In the genomic region with DNA sequence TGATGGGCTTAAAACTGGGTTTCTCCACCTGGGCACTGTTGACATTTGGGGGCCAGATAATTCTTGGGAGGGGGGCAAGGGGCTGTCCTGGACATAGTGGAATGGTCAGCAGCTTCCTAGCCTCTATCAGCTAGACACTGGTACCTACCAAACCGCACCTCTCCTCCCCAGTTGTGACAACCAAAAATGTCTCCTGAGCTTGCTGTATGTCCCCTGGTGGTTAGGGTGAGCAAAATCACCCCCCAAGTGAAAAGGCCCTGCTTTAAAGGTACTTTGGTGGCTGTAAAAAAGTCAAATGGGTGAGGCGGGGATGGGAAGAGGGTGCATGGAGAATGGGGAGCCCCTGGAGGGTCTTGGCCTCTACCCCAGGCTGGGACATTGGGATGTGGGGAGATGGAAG, we compare ENCODE assay signal across 25 cellular contexts.
"Had no signal": no experiment of that assay in that cellular context is flagged by ENCODE, and none has a peak within 500 bp of the region (broad histone marks: within the 10 kb centered on the region; RNA-seq: fewer than 3 reads in every experiment).

No MANE protein-coding gene starts in this region.

- H3K4me1 Mint-ChIP-seq: activated T-helper 17 cell treated with anti-CD3 and anti-CD28 coated beads, Interleukin-2, amount 50 U/mL, for 72 hours; stimulated activated effector memory CD8-positive, alpha-beta T cell treated with anti-CD3 and anti-CD28 coated beads, Interleukin-12 subunit alpha, Interleukin-12 subunit beta, amount 100 ng/mL, for 72 hours; stimulated activated naive CD8-positive, alpha-beta T cell treated with anti-CD3 and anti-CD28 coated beads, Interleukin-15, amount 100 ng/mL, for 72 hours had no signal

- H3K9me3 Mint-ChIP-seq: activated naive CD4-positive, alpha-beta T cell treated with anti-CD3 and anti-CD28 coated beads, Interleukin-2, amount 50 U/mL, for 72 hours; activated T-cell treated with anti-CD3 and anti-CD28 coated beads, Interleukin-2, amount 50 U/mL, for 24 hours; activated T-helper 17 cell treated with anti-CD3 and anti-CD28 coated beads, Interleukin-2, amount 50 U/mL, for 72 hours; dendritic cell treated with granulocyte-macrophage colony-stimulating factor and Interleukin-4, amounts not matched to agents 40 ng/mL and 50 ng/mL, for 4 days; natural killer cell treated with Interleukin-12 subunit alpha and Interleukin-12 subunit beta and Interleukin-15 and Interleukin-18, amount 100 ng/mL, for 72 hours; stimulated activated effector memory CD8-positive, alpha-beta T cell treated with anti-CD3 and anti-CD28 coated beads, Interleukin-12 subunit alpha, Interleukin-12 subunit beta, amount 100 ng/mL, for 72 hours; stimulated activated naive CD8-positive, alpha-beta T cell treated with anti-CD3 and anti-CD28 coated beads, Interleukin-15, amount 100 ng/mL, for 72 hours; T-helper 2 cell treated with Interferon-gamma antibody and Interleukin-4, amounts not matched to agents 5 μg/mL and 100 μg/mL, for 36 hours had no signal

- H3K27ac Mint-ChIP-seq: activated naive CD4-positive, alpha-beta T cell treated with anti-CD3 and anti-CD28 coated beads, Interleukin-2, amount 50 U/mL, for 72 hours; activated T-cell treated with anti-CD3 and anti-CD28 coated beads, Interleukin-2, amount 50 U/mL, for 24 hours; activated T-helper 17 cell treated with anti-CD3 and anti-CD28 coated beads, Interleukin-2, amount 50 U/mL, for 72 hours; dendritic cell treated with granulocyte-macrophage colony-stimulating factor and Interleukin-4, amounts not matched to agents 40 ng/mL and 50 ng/mL, for 4 days; natural killer cell treated with Interleukin-12 subunit alpha and Interleukin-12 subunit beta and Interleukin-15 and Interleukin-18, amount 100 ng/mL, for 72 hours; stimulated activated effector memory CD8-positive, alpha-beta T cell treated with anti-CD3 and anti-CD28 coated beads, Interleukin-12 subunit alpha, Interleukin-12 subunit beta, amount 100 ng/mL, for 72 hours; T-helper 2 cell treated with Interferon-gamma antibody and Interleukin-4, amounts not matched to agents 5 μg/mL and 100 μg/mL, for 36 hours had no signal

- H3K4me3 Mint-ChIP-seq: activated T-cell treated with anti-CD3 and anti-CD28 coated beads, Interleukin-2, amount 50 U/mL, for 24 hours; activated T-helper 17 cell treated with anti-CD3 and anti-CD28 coated beads, Interleukin-2, amount 50 U/mL, for 72 hours; dendritic cell treated with granulocyte-macrophage colony-stimulating factor and Interleukin-4, amounts not matched to agents 40 ng/mL and 50 ng/mL, for 4 days; natural killer cell treated with Interleukin-12 subunit alpha and Interleukin-12 subunit beta and Interleukin-15 and Interleukin-18, amount 100 ng/mL, for 72 hours; stimulated activated effector memory CD8-positive, alpha-beta T cell treated with anti-CD3 and anti-CD28 coated beads, Interleukin-12 subunit alpha, Interleukin-12 subunit beta, amount 100 ng/mL, for 72 hours; stimulated activated naive CD8-positive, alpha-beta T cell treated with anti-CD3 and anti-CD28 coated beads, Interleukin-15, amount 100 ng/mL, for 72 hours; T-helper 2 cell treated with Interferon-gamma antibody and Interleukin-4, amounts not matched to agents 5 μg/mL and 100 μg/mL, for 36 hours had no signal

- H3K4me1 ChIP-seq: breast epithelium, right lobe of liver, upper lobe of right lung had no signal

- H3K36me3 Mint-ChIP-seq: activated naive CD4-positive, alpha-beta T cell treated with anti-CD3 and anti-CD28 coated beads, Interleukin-2, amount 50 U/mL, for 72 hours; natural killer cell treated with Interleukin-12 subunit alpha and Interleukin-12 subunit beta and Interleukin-15 and Interleukin-18, amount 100 ng/mL, for 72 hours; stimulated activated effector memory CD8-positive, alpha-beta T cell treated with anti-CD3 and anti-CD28 coated beads, Interleukin-12 subunit alpha, Interleukin-12 subunit beta, amount 100 ng/mL, for 72 hours had no signal

- H3K4me2 ChIP-seq: hepatocyte had no signal

- H3K36me3 ChIP-seq: breast epithelium, neutrophil, right lobe of liver, upper lobe of right lung had no signal

- H3K9me3 ChIP-seq: breast epithelium, mucosa of descending colon, neutrophil, right lobe of liver, upper lobe of right lung had no signal

- H2AFZ ChIP-seq: hepatocyte had no signal

- DNase-seq: activated CD4-positive, alpha-beta T cell treated with anti-CD3 and anti-CD28 coated beads for 48 hours; activated CD4-positive, alpha-beta T cell treated with anti-CD3 and anti-CD28 coated beads, Interleukin-2, amount 50 U/mL, for 48 hours; activated CD8-positive, alpha-beta memory T cell treated with anti-CD3 and anti-CD28 coated beads, Interleukin-2, amount 50 U/mL, for 48 hours; activated T-cell treated with anti-CD3 and anti-CD28 coated beads, Interleukin-2, amount 50 U/mL, for 24 hours; central memory CD4-positive, alpha-beta T cell; islet precursor cell; left ventricle myocardium superior; mucosa of descending colon; right lobe of liver; stimulated activated CD4-positive, alpha-beta T cell treated with anti-CD3 and anti-CD28 coated beads, Interleukin-4, amount 100 ng/mL, for 1 hour; stimulated activated naive CD8-positive, alpha-beta T cell treated with anti-CD3 and anti-CD28 coated beads, Interleukin-15, amount 100 ng/mL, for 72 hours; substantia nigra; T-helper 1 cell; upper lobe of right lung had no signal

- FAIRE-seq: frontal cortex had no signal

- H3K27ac ChIP-seq: breast epithelium, hepatocyte, neutrophil, right lobe of liver, upper lobe of right lung had no signal

- H3K79me2 ChIP-seq: hepatocyte had no signal

- H3K4me3 ChIP-seq: breast epithelium, hepatocyte, mucosa of descending colon, right lobe of liver, upper lobe of right lung had no signal

- ATAC-seq: activated CD4-positive, CD25-positive, alpha-beta regulatory T cell treated with anti-CD3 and anti-CD28 coated beads, Interleukin-2, amount 50 U/mL, for 24 hours; activated naive CD4-positive, alpha-beta T cell treated with anti-CD3 and anti-CD28 coated beads, Interleukin-2, amount 50 U/mL, for 72 hours; activated T-helper 17 cell treated with anti-CD3 and anti-CD28 coated beads, Interleukin-2, amount 50 U/mL, for 72 hours; left ventricle myocardium superior; natural killer cell treated with Interleukin-12 subunit alpha and Interleukin-12 subunit beta and Interleukin-15 and Interleukin-18, amount 100 ng/mL, for 72 hours; right lobe of liver; stimulated activated effector memory CD8-positive, alpha-beta T cell treated with anti-CD3 and anti-CD28 coated beads, Interleukin-12 subunit alpha, Interleukin-12 subunit beta, amount 100 ng/mL, for 72 hours; stimulated activated naive CD8-positive, alpha-beta T cell treated with anti-CD3 and anti-CD28 coated beads, Interleukin-15, amount 100 ng/mL, for 72 hours; upper lobe of right lung had no signal

- H3K27me3 ChIP-seq: right lobe of liver had no signal
